In the genomic region with DNA sequence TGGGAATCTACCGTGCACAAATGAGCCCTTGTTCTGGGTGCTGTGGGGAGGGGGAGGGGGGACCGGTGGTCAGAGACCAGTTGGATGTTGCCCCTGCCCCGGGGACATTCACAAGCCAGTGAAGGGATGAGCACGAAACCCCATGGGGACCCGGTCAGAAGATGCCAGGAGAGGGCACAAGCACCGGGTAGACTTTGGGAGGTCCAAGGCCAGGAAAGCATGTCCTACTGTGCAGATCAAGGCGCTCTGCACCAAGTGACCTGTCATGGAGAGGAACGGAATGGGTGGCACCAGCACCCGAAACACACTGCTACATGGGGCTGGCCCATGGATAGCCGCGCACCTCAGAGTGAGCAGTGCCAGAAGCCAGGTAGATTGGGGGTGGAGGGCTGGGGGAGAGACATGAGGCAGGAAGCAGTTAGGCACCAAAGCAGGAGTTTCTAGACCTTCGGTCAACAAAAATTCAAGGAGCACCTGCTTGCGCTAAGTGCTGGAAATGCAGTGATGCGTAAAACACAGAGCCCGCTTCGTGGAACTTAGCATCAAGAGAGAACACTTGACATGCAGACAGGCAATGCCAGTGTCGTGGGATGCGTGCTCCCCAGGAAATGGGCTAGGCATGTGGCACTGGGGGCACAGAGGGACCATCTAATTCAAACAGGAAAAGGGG, we compare ENCODE assay signal across 16 cellular contexts.
"Had no signal": no experiment of that assay in that cellular context is flagged by ENCODE, and none has a peak within 500 bp of the region (broad histone marks: within the 10 kb centered on the region; RNA-seq: fewer than 3 reads in every experiment).

No MANE protein-coding gene starts in this region.

- H3K9me3 ChIP-seq: left ventricle myocardium inferior, ovary, right lobe of liver, testis, upper lobe of right lung had no signal

- DNase-seq: activated CD4-positive, alpha-beta T cell treated with anti-CD3 and anti-CD28 coated beads for 36 hours; activated CD4-positive, alpha-beta T cell treated with anti-CD3 and anti-CD28 coated beads, Interleukin-2, amount 50 U/mL, for 48 hours; activated naive CD4-positive, alpha-beta T cell treated with Interleukin-2 at 50 U/mL for 16 hours; activated T-cell treated with anti-CD3 and anti-CD28 coated beads, Interleukin-2, amount 50 U/mL, for 24 hours; central memory CD4-positive, alpha-beta T cell; head of caudate nucleus; left ventricle myocardium inferior; mammary epithelial cell; ovary; right lobe of liver; stimulated activated CD4-positive, alpha-beta T cell treated with anti-CD3 and anti-CD28 coated beads, Interleukin-4, amount 100 ng/mL, for 4 hours; testis; upper lobe of right lung had no signal

- H3K36me3 ChIP-seq: left ventricle myocardium inferior, ovary, right lobe of liver, upper lobe of right lung had no signal

- H3K27me3 ChIP-seq: ovary, right lobe of liver, testis, upper lobe of right lung had no signal

- ATAC-seq: activated CD4-positive, alpha-beta T cell treated with anti-CD3 and anti-CD28 coated beads for 36 hours; right lobe of liver; stimulated activated memory B cell treated with anti-CD40 and anti-IgM and Interleukin-4, amounts not matched to agents 10 μg/mL and 1 μg/mL and 100 μg/mL, for 72 hours; upper lobe of right lung; WTC11 had no signal

- H3K4me3 ChIP-seq: left ventricle myocardium inferior, ovary, right lobe of liver, smooth muscle cell, testis, upper lobe of right lung had no signal

- H3K27ac ChIP-seq: left ventricle myocardium inferior, ovary, testis, upper lobe of right lung had no signal

- H3K4me2 ChIP-seq: smooth muscle cell had no signal
